Comparison of ENCODE assay signal across 8 cellular contexts in the genomic region with DNA sequence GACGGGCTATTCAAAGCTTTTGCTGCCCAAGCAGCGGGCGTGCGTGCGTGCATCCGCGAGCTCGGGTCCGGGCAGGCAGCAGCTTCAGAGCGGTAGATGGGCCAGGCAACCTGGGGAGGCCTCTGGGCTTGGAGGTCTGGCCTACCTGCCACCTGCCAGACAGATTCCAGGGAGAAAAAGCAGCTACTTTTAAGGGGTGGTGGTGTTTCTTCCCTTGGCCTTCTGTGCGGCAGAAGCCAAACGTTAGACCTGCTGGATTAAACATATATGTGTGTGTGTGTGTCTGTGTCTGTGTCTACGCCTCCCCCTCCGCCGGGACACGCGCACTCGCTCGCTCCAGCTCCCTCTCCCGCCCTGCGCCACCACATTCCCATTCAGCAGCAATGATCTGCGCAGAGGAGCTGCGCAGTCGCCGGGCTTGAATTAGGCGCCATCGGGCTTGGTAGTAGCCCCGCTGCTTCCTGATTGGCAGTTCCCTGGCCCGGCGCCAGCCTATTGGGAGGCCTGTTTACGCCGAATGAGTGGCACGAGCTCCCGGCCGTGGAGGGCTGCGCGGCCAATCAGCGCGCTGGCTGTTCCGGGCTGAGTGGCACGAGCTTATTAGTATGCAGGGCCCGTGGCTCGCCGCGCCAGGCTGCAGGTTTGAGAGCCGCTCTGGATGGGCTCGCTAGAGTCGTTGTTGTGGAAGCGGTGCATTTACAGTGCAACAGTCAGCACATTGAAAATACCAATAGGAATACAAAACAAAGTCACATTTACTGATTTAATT. TPM values are rescaled to one million over a fixed set of nuclear protein-coding genes. Genes with fewer than 3 reads are reported as not detected.
DNase-seq lines count a peak whose midpoint lies in the region; ATAC-seq and TF ChIP-seq lines count a peak whose summit lies in the region.

BAHCC1 (plus strand) TSS at position 627 of the 769 bp plus-strand sequence. CDS start 4,283 bp downstream, outside the sequence.

- H3K27me3 Mint-ChIP-seq in GM23338 (ENCODE audit: insufficient read depth, low read depth, poor library complexity): peaks cover 69% of the 10 kb centered on the region

- peaks cover 58% of the 10 kb centered on the region for H3K79me2 ChIP-seq in ACC112 (ENCODE audit: control insufficient read depth, insufficient read depth, low read length, unreplicated experiment)
- H3K79me2 ChIP-seq in GM23338 (replicated peaks; ENCODE audit: insufficient read depth): no peaks in the 10 kb centered on the region

- H2AFZ ChIP-seq in ACC112 (ENCODE audit: low read length, unreplicated experiment) (peak within 1 kb of the TSS; percentile 23), GM23338 (peak within 1 kb of the TSS; percentile 21; the same call in 1 of the 2 replicates)

- H3K4me3 ChIP-seq in ACC112 (ENCODE audit: low read depth, low read length) (peak within 1 kb of the TSS; percentile 87), GM23338 (peak within 1 kb of the TSS; percentile 65), cardiac fibroblast (replicated peaks in 1 of 2; ENCODE audit: low read depth in 2 of 2, low read length in 2 of 2) (peak within 1 kb of the TSS; percentile 67), iPS-18c (ENCODE audit: insufficient read depth, low read depth, low read length) (peak within 1 kb of the TSS; percentile 64), skeletal muscle cell (ENCODE audit: low read depth, low read length) (peak within 1 kb of the TSS; percentile 69)

- peak within 1 kb of the TSS; percentile 65 for H3K4me3 Mint-ChIP-seq in GM23338

- H3K27ac ChIP-seq in ACC112 (ENCODE audit: low read depth, low read length): peak within 1 kb of the TSS; percentile 80
- H3K27ac ChIP-seq in GM23338 (ENCODE audit: low read depth): no peak within 1 kb of the TSS

- H3K36me3 Mint-ChIP-seq in GM23338 (ENCODE audit: low read depth): peaks cover 2% of the 10 kb centered on the region; the same call in 1 of the 3 replicates

- H3K4me2 ChIP-seq in GM23338: peak within 1 kb of the TSS; percentile 80

- H4K20me1 ChIP-seq in GM23338 (replicated peaks; ENCODE audit: insufficient read depth): peaks cover 10% of the 10 kb centered on the region

- no peak for TF ChIP-seq CTCF in GM23338 (conservative IDR thresholded peaks at IDR 0.05; ENCODE audit: low read depth in 2 of 2)
- no peak for TF ChIP-seq CTCF in cardiac fibroblast (IDR thresholded peaks at IDR 0.05; ENCODE audit: low read depth, low read length)

- H3K27ac Mint-ChIP-seq in GM23338: no peak within 1 kb of the TSS

- H3K4me1 Mint-ChIP-seq in GM23338: peaks cover 42% of the 10 kb centered on the region

- H3K27me3 ChIP-seq in ACC112 (ENCODE audit: insufficient read depth, low read length) (no peaks in the 10 kb centered on the region), GM23338 (ENCODE audit: insufficient read depth) (peaks cover 84% of the 10 kb centered on the region)

- no peaks in the 10 kb centered on the region for H3K9me3 ChIP-seq in iPS-18c (ENCODE audit: control insufficient read depth, insufficient read depth, low read length)

- H3K4me1 ChIP-seq in ACC112 (ENCODE audit: control insufficient read depth, insufficient read depth, low read length, unreplicated experiment) (peaks cover 16% of the 10 kb centered on the region), GM23338 (ENCODE audit: insufficient read depth) (peaks cover 47% of the 10 kb centered on the region)

- H3K36me3 ChIP-seq in ACC112 (ENCODE audit: insufficient read depth, low read length) (no peaks in the 10 kb centered on the region), GM23338 (ENCODE audit: insufficient read depth) (no peaks in the 10 kb centered on the region)

- ATAC-seq in GM23338: peak; percentile 42
- no peak for ATAC-seq in GM21528 (IDR thresholded peaks at IDR 0.05; ENCODE audit: low FRiP score, unreplicated experiment)

- no peaks in the 10 kb centered on the region for H3K9me2 ChIP-seq in GM23338 (ENCODE audit: insufficient read depth)

- peaks cover 8% of the 10 kb centered on the region; the same call in 1 of the 2 replicates for H3F3A ChIP-seq in GM23338 (replicated peaks; ENCODE audit: low read depth)

- peaks cover 3% of the 10 kb centered on the region; the same call in 2 of the 3 replicates for H3K9me3 Mint-ChIP-seq in GM23338

- peak; percentile 99 for DNase-seq in GM23338 (ENCODE audit: low spot score)
- DNase-seq in NCI-H2227 (lab: John Stamatoyannopoulos, UW; ENCODE audit: unreplicated experiment): peak; percentile 100
- DNase-seq in activated CD4-positive, CD25-positive, alpha-beta regulatory T cell (lab: John Stamatoyannopoulos, UW): peak; percentile 45 to 77 (median 56)
- DNase-seq in cardiac fibroblast (ENCODE audit: low read depth in 2 of 2): peak; percentile 100
- peak; percentile 99 for DNase-seq in skeletal muscle cell (ENCODE audit: low read depth)

TF ChIP-seq in GM23338, 12 proteins besides CTCF, POLR2A, EP300 and RAD21:
- TF ChIP-seq, protein P1, sequence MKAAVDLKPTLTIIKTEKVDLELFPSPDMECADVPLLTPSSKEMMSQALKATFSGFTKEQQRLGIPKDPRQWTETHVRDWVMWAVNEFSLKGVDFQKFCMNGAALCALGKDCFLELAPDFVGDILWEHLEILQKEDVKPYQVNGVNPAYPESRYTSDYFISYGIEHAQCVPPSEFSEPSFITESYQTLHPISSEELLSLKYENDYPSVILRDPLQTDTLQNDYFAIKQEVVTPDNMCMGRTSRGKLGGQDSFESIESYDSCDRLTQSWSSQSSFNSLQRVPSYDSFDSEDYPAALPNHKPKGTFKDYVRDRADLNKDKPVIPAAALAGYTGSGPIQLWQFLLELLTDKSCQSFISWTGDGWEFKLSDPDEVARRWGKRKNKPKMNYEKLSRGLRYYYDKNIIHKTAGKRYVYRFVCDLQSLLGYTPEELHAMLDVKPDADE (IDR thresholded peaks at IDR 0.05): no peak
- peak; percentile 77 for TF ChIP-seq CREB1 (CRISPR knock-in tag; IDR thresholded peaks at IDR 0.05; ENCODE audit: low read depth)
TF ChIP-seq in GM23338: peak in this region for 1.

RNA-seq across cellular contexts. Expression of gene BAHCC1, which starts in this region (rescaled TPM):
- total RNA-seq in GM23338 (2014; rRNA removed; shearing (Covaris generic)): 1.1 and 1.8 TPM in 2 replicates
- polyA plus RNA-seq in GM23338 (2016; fragmentation: Nextera tagmentation; extraction: Ambion mirVana): 0.17 and 0.24 TPM in 2 replicates
